Comparison of ENCODE assay signal across 15 cellular contexts in the genomic region with DNA sequence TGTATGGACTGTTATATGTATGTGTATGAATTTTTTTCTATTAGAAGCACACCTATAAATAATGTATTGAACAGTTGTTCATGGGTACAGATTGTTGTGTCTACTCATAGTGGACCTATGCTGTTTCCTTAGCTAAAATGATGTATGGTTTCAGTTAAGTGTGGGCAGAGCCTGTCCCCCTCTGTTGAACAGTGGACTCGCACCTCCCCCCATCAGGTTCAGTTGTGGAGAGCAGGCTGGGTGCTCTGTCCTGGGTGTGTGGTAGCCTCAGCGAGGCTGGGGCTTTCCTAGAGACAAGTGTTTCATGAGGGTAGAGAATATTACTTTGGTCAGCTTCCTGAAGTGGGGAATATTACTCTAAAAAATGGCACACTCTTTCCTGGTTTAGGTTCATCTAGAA. TPM values are rescaled to one million over a fixed set of nuclear protein-coding genes. Genes with fewer than 3 reads are reported as not detected.
"Had no signal": no experiment of that assay in that cellular context is flagged by ENCODE, and none has a peak within 500 bp of the region (broad histone marks: within the 10 kb centered on the region; RNA-seq: fewer than 3 reads in every experiment).

No MANE protein-coding gene starts in this region.

- H3K27me3 ChIP-seq: esophagus squamous epithelium, transverse colon had no signal

- DNase-seq: activated CD4-positive, alpha-beta T cell treated with anti-CD3 and anti-CD28 coated beads, Interleukin-2, amount 50 U/mL, for 48 hours; activated naive CD4-positive, alpha-beta T cell treated with anti-CD3 and anti-CD28 coated beads, Interleukin-2, amount 10 ng/mL, durations not matched to agents 7 days and 5 days; esophagus squamous epithelium; hippocampal formation; kidney; left ventricle myocardium inferior; naive thymus-derived CD8-positive, alpha-beta T cell; right cardiac atrium; small intestine; stimulated activated CD4-positive, alpha-beta T cell treated with anti-CD3 and anti-CD28 coated beads, Interleukin-4, amount 100 ng/mL, for 4 hours; stimulated activated CD8-positive, alpha-beta memory T cell treated with anti-CD3 and anti-CD28 coated beads, Interleukin-4, amount 100 ng/mL, for 48 hours; stimulated activated naive CD8-positive, alpha-beta T cell treated with anti-CD3 and anti-CD28 coated beads, Interleukin-15, Interleukin-2, amounts not matched to agents 100 U/mL and 50 U/mL, for 24 hours; T1000; transverse colon had no signal

- H3K27ac ChIP-seq: esophagus squamous epithelium, left ventricle myocardium inferior, transverse colon had no signal

- H3K27ac Mint-ChIP-seq: activated naive CD4-positive, alpha-beta T cell treated with anti-CD3 and anti-CD28 coated beads, Interleukin-2, amount 10 ng/mL, durations not matched to agents 7 days and 5 days; activated T-helper 2 cell treated with anti-CD3 and anti-CD28 coated beads, Interferon-gamma antibody, Interleukin-2, Interleukin-4, amounts not matched to agents 10 μg/mL and 5 μg/mL and 100 μg/mL, durations not matched to agents 14 hours and 24 hours and 36 hours; naive thymus-derived CD8-positive, alpha-beta T cell had no signal

- H3K4me1 Mint-ChIP-seq: activated naive CD4-positive, alpha-beta T cell treated with anti-CD3 and anti-CD28 coated beads, Interleukin-2, amount 10 ng/mL, durations not matched to agents 7 days and 5 days; naive thymus-derived CD8-positive, alpha-beta T cell had no signal

- H3K4me3 Mint-ChIP-seq: activated naive CD4-positive, alpha-beta T cell treated with anti-CD3 and anti-CD28 coated beads, Interleukin-2, amount 10 ng/mL, durations not matched to agents 7 days and 5 days; naive thymus-derived CD8-positive, alpha-beta T cell had no signal

- H3K9me3 Mint-ChIP-seq: activated naive CD4-positive, alpha-beta T cell treated with anti-CD3 and anti-CD28 coated beads, Interleukin-2, amount 10 ng/mL, durations not matched to agents 7 days and 5 days; activated T-helper 2 cell treated with anti-CD3 and anti-CD28 coated beads, Interferon-gamma antibody, Interleukin-2, Interleukin-4, amounts not matched to agents 10 μg/mL and 5 μg/mL and 100 μg/mL, durations not matched to agents 14 hours and 24 hours and 36 hours; naive thymus-derived CD8-positive, alpha-beta T cell had no signal

- H3K4me1 ChIP-seq: esophagus squamous epithelium had no signal

- H3K4me3 ChIP-seq: esophagus squamous epithelium, left ventricle myocardium inferior, transverse colon had no signal

- ATAC-seq: naive thymus-derived CD8-positive, alpha-beta T cell; right cardiac atrium; stimulated activated naive CD8-positive, alpha-beta T cell treated with anti-CD3 and anti-CD28 coated beads, Interleukin-15, Interleukin-2, amounts not matched to agents 100 U/mL and 50 U/mL, for 24 hours had no signal

- H3K36me3 Mint-ChIP-seq: activated naive CD4-positive, alpha-beta T cell treated with anti-CD3 and anti-CD28 coated beads, Interleukin-2, amount 10 ng/mL, durations not matched to agents 7 days and 5 days; naive thymus-derived CD8-positive, alpha-beta T cell had no signal

- H3K9me3 ChIP-seq: esophagus squamous epithelium, left ventricle myocardium inferior, transverse colon had no signal

RNA-seq across cellular contexts. Expression of gene LRRTM2, which starts 47.4 kb away (rescaled TPM):
- total RNA-seq: left ventricle myocardium inferior; naive thymus-derived CD8-positive, alpha-beta T cell had no signal
- polyA plus RNA-seq: naive thymus-derived CD8-positive, alpha-beta T cell had no signal
